Comparison of ENCODE assay signal across 1 cellular context in genomic region chr4:175443547-175443946, GRCh38.
TF ChIP-seq lines count a peak whose summit lies in the region.

No MANE protein-coding gene starts in this region.

TF ChIP-seq in HCT116, 20 proteins besides CTCF, POLR2A, EP300 and RAD21 (continued from another document):
- TF ChIP-seq REST (IDR thresholded peaks at IDR 0.05; ENCODE audit: low read depth) (no peak), ZBTB33 (IDR thresholded peaks at IDR 0.05; ENCODE audit: extremely low read depth, insufficient replicate concordance, low read length) (no peak)
